Comparison of ENCODE assay signal across 11 cellular contexts in genomic region chr15:61344293-61344692, GRCh38.
"Had no signal": no experiment of that assay in that cellular context is flagged by ENCODE, and none has a peak within 500 bp of the region (broad histone marks: within the 10 kb centered on the region; RNA-seq: fewer than 3 reads in every experiment).

No MANE protein-coding gene starts in this region.

- H2AFZ ChIP-seq: GM23248, GM23338 had no signal

- DNase-seq: GM23248, GOT3, H7, H9, HCEC 1CT, HFFc6 had no signal

- FAIRE-seq: H1, H54 had no signal

- H3K4me3 ChIP-seq: GM23248, GM23338, HAP-1 had no signal

- H3K9ac ChIP-seq: GM23248 had no signal

- H3K9me3 ChIP-seq: HAP-1 had no signal

- H3K4me2 ChIP-seq: GM23338 had no signal

- ATAC-seq: GM23338, HCT116 had no signal

- H3K36me3 ChIP-seq: HAP-1 had no signal

- H3K27ac ChIP-seq: GM23248 had no signal

- H3K4me1 ChIP-seq: HAP-1 had no signal
